In the genomic region with DNA sequence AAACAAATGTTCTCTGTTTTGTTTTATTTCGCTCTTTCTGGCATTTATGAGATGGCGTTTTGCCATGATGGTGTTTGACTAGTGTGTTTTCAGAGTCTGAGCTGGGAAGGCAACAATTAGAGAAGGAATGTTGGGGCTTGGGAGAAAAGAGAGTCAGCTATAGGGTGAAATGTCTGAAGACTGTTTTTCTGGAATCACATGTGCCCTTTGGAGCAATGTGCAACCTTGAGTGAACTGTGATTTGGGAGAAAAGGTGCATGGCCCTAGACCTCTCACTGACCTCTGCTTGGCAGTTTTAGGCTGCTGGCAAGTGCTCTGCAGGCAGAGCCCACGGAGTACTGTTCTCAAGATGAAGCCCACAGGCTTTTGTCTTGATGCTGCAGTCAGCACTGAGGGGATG, we compare ENCODE assay signal across 21 cellular contexts.
A peak's percentile ranks its signal among the peaks of the same experiment; 100 is the strongest.
DNase-seq lines count a peak whose midpoint lies in the region; ATAC-seq, FAIRE-seq and TF ChIP-seq lines count a peak whose summit lies in the region.
"Had no signal": no experiment of that assay in that cellular context is flagged by ENCODE, and none has a peak within 500 bp of the region (broad histone marks: within the 10 kb centered on the region; RNA-seq: fewer than 3 reads in every experiment).

No MANE protein-coding gene starts in this region.

- DNase-seq in DMS 273 (lab: John Stamatoyannopoulos, UW; ENCODE audit: unreplicated experiment) (peak; percentile 24), DMS 273 treated with DMSO at 0.1 percent for 48 hours (lab: John Stamatoyannopoulos, UW) (no peak), astrocyte (ENCODE audit: low read depth) (peak; percentile 44), right lobe of liver (peak; percentile 25 to 75 (median 66)), sigmoid colon (no peak), activated gamma-delta T cell (lab: John Stamatoyannopoulos, UW) (no peak)
- DNase-seq: 8988T; activated CD4-positive, alpha-beta T cell treated with anti-CD3 and anti-CD28 coated beads, Interleukin-2, amount 50 U/mL, for 4 hours; CD8-positive, alpha-beta memory T cell; effector memory CD4-positive, alpha-beta T cell; HCEC 1CT; KG1; NCI-H187; retina; SHP77 treated with DMSO at 0.1 percent for 48 hours; T-helper 9 cell had no signal

- H3K79me2 ChIP-seq in astrocyte (ENCODE audit: insufficient read depth, low read length), result no peaks in the 10 kb centered on the region

- TF ChIP-seq POLR2A in right lobe of liver (IDR thresholded peaks at IDR 0.05), result no peak
- no peak for TF ChIP-seq POLR2A in sigmoid colon (IDR thresholded peaks at IDR 0.05)

- no peaks in the 10 kb centered on the region for H3K9me3 Mint-ChIP-seq in astrocyte (ENCODE audit: unreplicated experiment)

- H3K36me3 ChIP-seq in astrocyte (ENCODE audit: insufficient read depth, low read length), result no peaks in the 10 kb centered on the region
- no peaks in the 10 kb centered on the region for H3K36me3 ChIP-seq in right lobe of liver
- no peaks in the 10 kb centered on the region for H3K36me3 ChIP-seq in sigmoid colon

- H3K27ac ChIP-seq in astrocyte (ENCODE audit: low read depth, low read length), result no peak overlapping the region
- peak overlapping the region in 2 of 3 donors; percentile 30 to 57 for H3K27ac ChIP-seq in right lobe of liver
- H3K27ac ChIP-seq in sigmoid colon, result peak overlapping the region in 3 of 4 donors; percentile 57 to 75 (median 57)

- no peak overlapping the region for H3K27ac Mint-ChIP-seq in astrocyte (ENCODE audit: unreplicated experiment)
- H3K27ac Mint-ChIP-seq: activated T-helper 1 cell treated with anti-CD3 and anti-CD28 coated beads, Interleukin-12 subunit alpha, Interleukin-12 subunit beta, Interleukin-2, Interleukin-4 antibody, amounts not matched to agents 30 ng/mL and 10 ng/mL and 1 ng/mL, durations not matched to agents 14 hours and 24 hours and 36 hours; CD8-positive, alpha-beta memory T cell; stimulated activated memory B cell treated with anti-CD40 and anti-IgM and Interleukin-4, amounts not matched to agents 10 μg/mL and 1 μg/mL and 100 μg/mL, for 72 hours had no signal

- TF ChIP-seq EP300 in sigmoid colon (IDR thresholded peaks at IDR 0.05), result no peak

- intact Hi-C loops in right lobe of liver (cut with DNase I), result no loop called here
- intact Hi-C loops in sigmoid colon (cut with DNase I), result no loop called here

- no peaks in the 10 kb centered on the region for H3K27me3 ChIP-seq in astrocyte (ENCODE audit: insufficient read depth, low read length)
- no peaks in the 10 kb centered on the region for H3K27me3 ChIP-seq in right lobe of liver
- no peaks in the 10 kb centered on the region for H3K27me3 ChIP-seq in sigmoid colon

- H2AFZ ChIP-seq in astrocyte (ENCODE audit: low read depth, low read length), result no peak overlapping the region

- no peak for TF ChIP-seq CTCF in astrocyte (IDR thresholded peaks at IDR 0.05; ENCODE audit: insufficient read depth, low read depth, low read length)
- no peak for TF ChIP-seq CTCF in right lobe of liver (IDR thresholded peaks at IDR 0.05)
- TF ChIP-seq CTCF in sigmoid colon (IDR thresholded peaks at IDR 0.05), result no peak

- H3K4me3 ChIP-seq in astrocyte (ENCODE audit: insufficient read depth, low read depth, low read length), result no peak overlapping the region
- H3K4me3 ChIP-seq in right lobe of liver, result no peak overlapping the region
- H3K4me3 ChIP-seq in sigmoid colon, result no peak overlapping the region

- no peaks in the 10 kb centered on the region for H4K20me1 ChIP-seq in astrocyte (ENCODE audit: insufficient read depth, low read length)

- H3K4me2 ChIP-seq in astrocyte (ENCODE audit: low read length), result no peak overlapping the region

- H3K9ac ChIP-seq in astrocyte (ENCODE audit: low read length), result no peak overlapping the region

- ATAC-seq in right lobe of liver (peak; percentile 85 to 98 (median 95)), HG03025 (IDR thresholded peaks at IDR 0.05; ENCODE audit: low FRiP score, unreplicated experiment) (no peak), HG02623 (IDR thresholded peaks at IDR 0.05; ENCODE audit: unreplicated experiment) (no peak)
- ATAC-seq: stimulated activated memory B cell treated with anti-CD40 and anti-IgM and Interleukin-4, amounts not matched to agents 10 μg/mL and 1 μg/mL and 100 μg/mL, for 72 hours had no signal

- no peak overlapping the region for H3K4me3 Mint-ChIP-seq in astrocyte (ENCODE audit: unreplicated experiment)
- H3K4me3 Mint-ChIP-seq: activated T-helper 1 cell treated with anti-CD3 and anti-CD28 coated beads, Interleukin-12 subunit alpha, Interleukin-12 subunit beta, Interleukin-2, Interleukin-4 antibody, amounts not matched to agents 30 ng/mL and 10 ng/mL and 1 ng/mL, durations not matched to agents 14 hours and 24 hours and 36 hours; CD8-positive, alpha-beta memory T cell; stimulated activated memory B cell treated with anti-CD40 and anti-IgM and Interleukin-4, amounts not matched to agents 10 μg/mL and 1 μg/mL and 100 μg/mL, for 72 hours had no signal

- H3K36me3 Mint-ChIP-seq in astrocyte (ENCODE audit: low read depth, unreplicated experiment), result no peaks in the 10 kb centered on the region
- H3K36me3 Mint-ChIP-seq: CD8-positive, alpha-beta memory T cell; stimulated activated memory B cell treated with anti-CD40 and anti-IgM and Interleukin-4, amounts not matched to agents 10 μg/mL and 1 μg/mL and 100 μg/mL, for 72 hours had no signal

- H3K9me3 ChIP-seq in astrocyte (ENCODE audit: insufficient read depth, low read depth, low read length), result no peaks in the 10 kb centered on the region
- H3K9me3 ChIP-seq in right lobe of liver, result no peaks in the 10 kb centered on the region
- no peaks in the 10 kb centered on the region for H3K9me3 ChIP-seq in sigmoid colon

- H3K4me1 ChIP-seq in astrocyte (ENCODE audit: insufficient read depth, low read length) (no peaks in the 10 kb centered on the region), right lobe of liver (peaks cover 0 to 25% (median 6%) of the 10 kb centered on the region in 4 donors), sigmoid colon (peaks cover 0 to 25% (median 18%) of the 10 kb centered on the region in 4 donors)

- peaks cover 8% of the 10 kb centered on the region for H3K4me1 Mint-ChIP-seq in astrocyte (ENCODE audit: low read depth, unreplicated experiment)
- H3K4me1 Mint-ChIP-seq: CD8-positive, alpha-beta memory T cell; stimulated activated memory B cell treated with anti-CD40 and anti-IgM and Interleukin-4, amounts not matched to agents 10 μg/mL and 1 μg/mL and 100 μg/mL, for 72 hours had no signal

- 20% methylated on average over 3 of the region's 3 CpGs for WGBS in right lobe of liver (ENCODE audit: insufficient coverage, low coverage, low lambda C conversion rate, missing lambda C conversion rate)
- 18 to 56% methylated on average over 3 of the region's 3 CpGs for WGBS in sigmoid colon, 2 donors

- FAIRE-seq in astrocyte (lab: Jason Lieb, UNC), result no peak
- FAIRE-seq: GM18507 had no signal

- no peaks in the 10 kb centered on the region for H3K27me3 Mint-ChIP-seq in astrocyte (ENCODE audit: low read depth, unreplicated experiment)
- H3K27me3 Mint-ChIP-seq: stimulated activated memory B cell treated with anti-CD40 and anti-IgM and Interleukin-4, amounts not matched to agents 10 μg/mL and 1 μg/mL and 100 μg/mL, for 72 hours had no signal

Comparison
In these comparisons a context has a peak if more than half of its experiments do, and no peak if none do; other contexts are left out.
1. DNase-seq: peak in DMS 273 (single experiment), astrocyte (single experiment) and right lobe of liver (3 of 3); none in DMS 273 treated with DMSO at 0.1 percent for 48 hours (single experiment), sigmoid colon (single experiment) and activated gamma-delta T cell (single experiment).
2. ATAC-seq: peak in right lobe of liver (4 of 4); none in HG03025 (single experiment) and HG02623 (single experiment).